In the genomic region with DNA sequence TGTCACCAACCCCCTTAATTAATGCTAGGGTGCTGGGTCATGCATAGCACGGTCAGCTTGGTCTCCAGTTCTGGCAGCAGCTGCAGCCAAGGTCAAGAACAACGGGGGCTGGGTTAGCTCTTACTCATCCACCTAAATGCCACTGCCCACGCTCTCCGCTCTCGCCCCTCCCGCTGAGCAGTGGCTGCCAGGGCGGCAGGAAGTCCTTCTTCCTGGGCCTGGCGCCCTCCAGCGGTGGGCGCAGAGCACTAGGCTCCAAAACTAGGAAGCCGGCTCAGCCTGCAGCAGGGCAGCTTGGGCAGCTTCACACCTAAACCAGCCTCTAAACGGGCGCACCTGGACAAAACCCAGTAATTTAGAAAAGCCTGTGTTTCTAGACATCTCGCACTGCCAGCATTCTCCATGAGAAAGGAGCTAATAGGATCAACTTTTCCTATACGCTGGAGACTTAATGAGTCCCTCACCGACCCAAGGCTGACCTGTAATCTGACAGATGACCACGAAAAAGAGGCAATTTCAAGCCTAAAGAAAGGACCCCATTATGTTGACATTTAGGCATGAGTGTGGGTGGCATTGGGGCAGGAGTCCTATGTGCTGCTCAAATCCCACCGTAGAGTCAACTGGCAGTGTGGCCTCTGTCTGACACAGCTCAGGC, we compare ENCODE assay signal across 1 cellular context.
TF ChIP-seq lines count a peak whose summit lies in the region.

No MANE protein-coding gene starts in this region.

TF ChIP-seq in K562, 482 proteins besides CTCF, POLR2A, EP300 and RAD21 (continued from another document and continues in another):
- TF ChIP-seq, protein P1, sequence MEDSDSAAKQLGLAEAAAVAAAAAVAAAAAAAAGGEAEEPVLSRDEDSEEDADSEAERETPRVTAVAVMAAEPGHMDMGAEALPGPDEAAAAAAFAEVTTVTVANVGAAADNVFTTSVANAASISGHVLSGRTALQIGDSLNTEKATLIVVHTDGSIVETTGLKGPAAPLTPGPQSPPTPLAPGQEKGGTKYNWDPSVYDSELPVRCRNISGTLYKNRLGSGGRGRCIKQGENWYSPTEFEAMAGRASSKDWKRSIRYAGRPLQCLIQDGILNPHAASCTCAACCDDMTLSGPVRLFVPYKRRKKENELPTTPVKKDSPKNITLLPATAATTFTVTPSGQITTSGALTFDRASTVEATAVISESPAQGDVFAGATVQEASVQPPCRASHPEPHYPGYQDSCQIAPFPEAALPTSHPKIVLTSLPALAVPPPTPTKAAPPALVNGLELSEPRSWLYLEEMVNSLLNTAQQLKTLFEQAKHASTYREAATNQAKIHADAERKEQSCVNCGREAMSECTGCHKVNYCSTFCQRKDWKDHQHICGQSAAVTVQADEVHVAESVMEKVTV (CRISPR knock-in tag; IDR thresholded peaks at IDR 0.05), result peak; percentile 93
- TF ChIP-seq ETV6 (IDR thresholded peaks at IDR 0.05; ENCODE audit: borderline replicate concordance in 1 of 2, low read depth in 2 of 2, low read length in 1 of 2), result peak in 1 of 2 experiments; percentile 27; a peak in 1 of 4 replicates
- TF ChIP-seq ETV6 (CRISPR knock-in tag; IDR thresholded peaks at IDR 0.05; ENCODE audit: borderline replicate concordance), result no peak
- TF ChIP-seq EGR1 (conservative IDR thresholded peaks at IDR 0.05), result peak; percentile 95
- no peak for TF ChIP-seq ZBTB49 (CRISPR knock-in tag; IDR thresholded peaks at IDR 0.05; ENCODE audit: borderline replicate concordance)
- TF ChIP-seq ZNF263 (CRISPR knock-in tag; IDR thresholded peaks at IDR 0.05; ENCODE audit: borderline replicate concordance), result peak; percentile 55; the same call in 1 of the 2 replicates
- TF ChIP-seq TOE1 (IDR thresholded peaks at IDR 0.05; ENCODE audit: borderline replicate concordance), result peak; percentile 35; the same call in 1 of the 2 replicates
- TF ChIP-seq TOE1 (CRISPR knock-in tag; IDR thresholded peaks at IDR 0.05; ENCODE audit: borderline replicate concordance, low read depth), result no peak
- peak; percentile 72 for TF ChIP-seq ESRRA (IDR thresholded peaks at IDR 0.05; ENCODE audit: borderline replicate concordance, low read depth)
- peak; percentile 53; the same call in 1 of the 2 replicates for TF ChIP-seq HDAC2 (IDR thresholded peaks at IDR 0.05)
- peak; percentile 54 for TF ChIP-seq GABPA (tag; conservative IDR thresholded peaks at IDR 0.05; ENCODE audit: low read depth)
- TF ChIP-seq, protein P2, sequence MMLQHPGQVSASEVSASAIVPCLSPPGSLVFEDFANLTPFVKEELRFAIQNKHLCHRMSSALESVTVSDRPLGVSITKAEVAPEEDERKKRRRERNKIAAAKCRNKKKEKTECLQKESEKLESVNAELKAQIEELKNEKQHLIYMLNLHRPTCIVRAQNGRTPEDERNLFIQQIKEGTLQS (IDR thresholded peaks at IDR 0.05), result peak; percentile 58
- TF ChIP-seq, protein P2 (CRISPR knock-in tag; conservative IDR thresholded peaks at IDR 0.05), result no peak
- TF ChIP-seq ZBTB17 (CRISPR knock-in tag; IDR thresholded peaks at IDR 0.05), result 0 out of 2 replicates have a peak, but pooled peaks have one; percentile 26
- TF ChIP-seq ZFPM2 (CRISPR knock-in tag; IDR thresholded peaks at IDR 0.05), result no peak
- no peak for TF ChIP-seq CHD4 (IDR thresholded peaks at IDR 0.05; ENCODE audit: insufficient read depth, insufficient replicate concordance, low read depth, low read length, poor library complexity, severe bottlenecking)
- TF ChIP-seq ZNF134 (CRISPR knock-in tag; conservative IDR thresholded peaks at IDR 0.05), result no peak
- TF ChIP-seq ZNF133 (CRISPR knock-in tag; IDR thresholded peaks at IDR 0.05), result no peak
- TF ChIP-seq, protein P3, sequence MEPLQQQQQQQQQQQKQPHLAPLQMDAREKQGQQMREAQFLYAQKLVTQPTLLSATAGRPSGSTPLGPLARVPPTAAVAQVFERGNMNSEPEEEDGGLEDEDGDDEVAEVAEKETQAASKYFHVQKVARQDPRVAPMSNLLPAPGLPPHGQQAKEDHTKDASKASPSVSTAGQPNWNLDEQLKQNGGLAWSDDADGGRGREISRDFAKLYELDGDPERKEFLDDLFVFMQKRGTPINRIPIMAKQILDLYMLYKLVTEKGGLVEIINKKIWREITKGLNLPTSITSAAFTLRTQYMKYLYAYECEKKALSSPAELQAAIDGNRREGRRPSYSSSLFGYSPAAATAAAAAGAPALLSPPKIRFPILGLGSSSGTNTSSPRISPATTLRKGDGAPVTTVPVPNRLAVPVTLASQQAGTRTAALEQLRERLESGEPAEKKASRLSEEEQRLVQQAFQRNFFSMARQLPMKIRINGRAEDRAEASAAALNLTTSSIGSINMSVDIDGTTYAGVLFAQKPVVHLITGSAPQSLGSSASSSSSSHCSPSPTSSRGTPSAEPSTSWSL (CRISPR knock-in tag; IDR thresholded peaks at IDR 0.05; ENCODE audit: borderline replicate concordance), result 0 out of 2 replicates have a peak, but pooled peaks have one; percentile 28
- peak; percentile 62; the same call in 1 of the 2 replicates for TF ChIP-seq GATAD2B (IDR thresholded peaks at IDR 0.05; ENCODE audit: borderline replicate concordance)
- peak; percentile 57; the same call in 1 of the 2 replicates for TF ChIP-seq ATF7 (IDR thresholded peaks at IDR 0.05)
- peak; percentile 75 for TF ChIP-seq ETV5 (CRISPR knock-in tag; IDR thresholded peaks at IDR 0.05; ENCODE audit: low read depth)
- peak; percentile 64; the same call in 1 of the 2 replicates for TF ChIP-seq TARDBP (IDR thresholded peaks at IDR 0.05)
- no peak for TF ChIP-seq HDAC6 (IDR thresholded peaks at IDR 0.05; ENCODE audit: low read depth, low read length)
- TF ChIP-seq KLF13 (tag; IDR thresholded peaks at IDR 0.05; ENCODE audit: borderline replicate concordance, low read depth), result no peak
- TF ChIP-seq ID3 (CRISPR knock-in tag; IDR thresholded peaks at IDR 0.05), result no peak
- TF ChIP-seq ID3 (tag; IDR thresholded peaks at IDR 0.05), result peak; percentile 75; the same call in 1 of the 2 replicates
- peak; percentile 22; the same call in 1 of the 2 replicates for TF ChIP-seq REST (CRISPR knock-in tag; IDR thresholded peaks at IDR 0.05; ENCODE audit: low read depth)
- 0 out of 2 replicates have a peak, but pooled peaks have one; percentile 25 for TF ChIP-seq SMAD3 (CRISPR knock-in tag; conservative IDR thresholded peaks at IDR 0.05)
- no peak for TF ChIP-seq TCF7 (IDR thresholded peaks at IDR 0.05; ENCODE audit: borderline replicate concordance)
- TF ChIP-seq NCOR1 (IDR thresholded peaks at IDR 0.05), result no peak
- peak; percentile 73 for TF ChIP-seq ELF1 (tag; IDR thresholded peaks at IDR 0.05)
- no peak for TF ChIP-seq ZNF316 (IDR thresholded peaks at IDR 0.05)
- 0 out of 2 replicates have a peak, but pooled peaks have one; percentile 30 for TF ChIP-seq PHF21A (IDR thresholded peaks at IDR 0.05; ENCODE audit: borderline replicate concordance, low read depth)
- TF ChIP-seq ZZZ3 (IDR thresholded peaks at IDR 0.05), result no peak
- 0 out of 2 replicates have a peak, but pooled peaks have one; percentile 50 for TF ChIP-seq ZNF740 (CRISPR knock-in tag; IDR thresholded peaks at IDR 0.05)
- TF ChIP-seq ZNF740 (tag; IDR thresholded peaks at IDR 0.05), result no peak
- TF ChIP-seq ETV1 (tag; conservative IDR thresholded peaks at IDR 0.05; ENCODE audit: low read depth), result peak; percentile 89
- TF ChIP-seq, protein P4, sequence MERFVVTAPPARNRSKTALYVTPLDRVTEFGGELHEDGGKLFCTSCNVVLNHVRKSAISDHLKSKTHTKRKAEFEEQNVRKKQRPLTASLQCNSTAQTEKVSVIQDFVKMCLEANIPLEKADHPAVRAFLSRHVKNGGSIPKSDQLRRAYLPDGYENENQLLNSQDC (CRISPR knock-in tag; IDR thresholded peaks at IDR 0.05), result no peak
- TF ChIP-seq TAL1 (IDR thresholded peaks at IDR 0.05), result no peak; the same call in 1 of the 2 replicates
- no peak for TF ChIP-seq SRSF7 (optimal IDR thresholded peaks at IDR 0.05; ENCODE audit: low read depth, low read length)
- TF ChIP-seq, protein P5, sequence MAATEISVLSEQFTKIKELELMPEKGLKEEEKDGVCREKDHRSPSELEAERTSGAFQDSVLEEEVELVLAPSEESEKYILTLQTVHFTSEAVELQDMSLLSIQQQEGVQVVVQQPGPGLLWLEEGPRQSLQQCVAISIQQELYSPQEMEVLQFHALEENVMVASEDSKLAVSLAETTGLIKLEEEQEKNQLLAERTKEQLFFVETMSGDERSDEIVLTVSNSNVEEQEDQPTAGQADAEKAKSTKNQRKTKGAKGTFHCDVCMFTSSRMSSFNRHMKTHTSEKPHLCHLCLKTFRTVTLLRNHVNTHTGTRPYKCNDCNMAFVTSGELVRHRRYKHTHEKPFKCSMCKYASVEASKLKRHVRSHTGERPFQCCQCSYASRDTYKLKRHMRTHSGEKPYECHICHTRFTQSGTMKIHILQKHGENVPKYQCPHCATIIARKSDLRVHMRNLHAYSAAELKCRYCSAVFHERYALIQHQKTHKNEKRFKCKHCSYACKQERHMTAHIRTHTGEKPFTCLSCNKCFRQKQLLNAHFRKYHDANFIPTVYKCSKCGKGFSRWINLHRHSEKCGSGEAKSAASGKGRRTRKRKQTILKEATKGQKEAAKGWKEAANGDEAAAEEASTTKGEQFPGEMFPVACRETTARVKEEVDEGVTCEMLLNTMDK (IDR thresholded peaks at IDR 0.05; ENCODE audit: borderline replicate concordance, insufficient read depth, low read depth, low read length, poor library complexity, severe bottlenecking), result peak; percentile 95
- 0 out of 4 replicates have a peak, but pooled peaks of 1 of the 2 experiments have one; percentile 55 for TF ChIP-seq NONO (IDR thresholded peaks at IDR 0.05; ENCODE audit: low read depth in 2 of 2, low read length in 1 of 2)
- TF ChIP-seq HDAC3 (IDR thresholded peaks at IDR 0.05; ENCODE audit: borderline replicate concordance, partially characterized antibody), result no peak
- TF ChIP-seq HNRNPLL (IDR thresholded peaks at IDR 0.05; ENCODE audit: low read depth, low read length, poor library complexity, severe bottlenecking), result no peak
- no peak for TF ChIP-seq MLX (CRISPR knock-in tag; conservative IDR thresholded peaks at IDR 0.05)
- TF ChIP-seq CBFA2T2 (conservative IDR thresholded peaks at IDR 0.05), result 0 out of 2 replicates have a peak, but pooled peaks have one; percentile 7
- peak; percentile 96 to 100 for TF ChIP-seq MAZ (CRISPR knock-in tag; conservative IDR thresholded peaks at IDR 0.05 in 1 of 2, IDR thresholded peaks at IDR 0.05 in 1 of 2)
- TF ChIP-seq PHF20 (IDR thresholded peaks at IDR 0.05; ENCODE audit: partially characterized antibody), result no peak
